In the genomic region with DNA sequence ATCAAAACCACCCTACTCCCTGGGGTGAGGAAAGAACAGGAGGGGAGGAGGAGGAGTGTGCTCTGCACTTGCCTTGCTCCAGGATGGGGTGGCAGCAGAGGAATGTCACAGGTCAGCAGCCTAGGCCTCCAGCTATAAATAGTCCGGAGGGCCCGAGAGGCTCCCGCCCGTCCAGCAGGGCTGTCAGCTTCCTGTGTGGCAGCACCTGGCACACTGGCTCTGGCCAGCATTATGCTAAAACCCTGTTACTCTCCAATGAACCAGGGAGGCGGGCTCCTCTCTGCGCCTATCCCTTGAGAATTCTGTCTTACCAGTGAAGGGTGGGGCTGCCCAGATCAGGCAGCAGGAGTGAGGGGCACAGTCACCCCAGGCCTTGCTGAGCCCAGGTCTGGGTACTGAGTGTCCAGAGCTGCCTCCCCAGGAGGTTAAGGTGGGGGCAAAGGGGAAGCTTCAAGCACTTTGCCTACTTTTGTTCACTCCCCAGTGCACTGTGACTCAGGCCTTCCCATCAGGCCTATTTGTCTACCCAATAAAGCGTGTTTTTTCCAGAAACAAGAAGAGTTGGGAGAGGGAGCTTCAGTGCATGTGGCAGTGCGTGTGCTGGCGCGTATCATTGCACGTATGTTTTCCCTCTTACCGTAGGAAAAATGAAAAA, we compare ENCODE assay signal across 8 cellular contexts. TPM values are rescaled to one million over a fixed set of nuclear protein-coding genes. Genes with fewer than 3 reads are reported as not detected.
A peak's percentile ranks its signal among the peaks of the same experiment; 100 is the strongest.
DNase-seq lines count a peak whose midpoint lies in the region; ATAC-seq and TF ChIP-seq lines count a peak whose summit lies in the region.

No MANE protein-coding gene starts in this region.

- TF ChIP-seq CTCF in 22Rv1 (IDR thresholded peaks at IDR 0.05), result no peak

- DNase-seq in GM03348 (ENCODE audit: low spot score) (peak; percentile 45), NCI-H460 (ENCODE audit: extremely low read depth, low read depth) (peak; percentile 55), caudate nucleus (lab: John Stamatoyannopoulos, UW) (peak in 12 of 61 donors; percentile 19 to 81 (median 40)), left colon (peak; percentile 72 to 86)

- H3K27ac ChIP-seq in 22Rv1, result peak overlapping the region; percentile 49
- peak overlapping the region; percentile 75 for H3K27ac ChIP-seq in caudate nucleus (ENCODE audit: low read depth, low read length)
- peak overlapping the region; percentile 85 for H3K27ac ChIP-seq in stomach smooth muscle (ENCODE audit: low read length)

- H3K9ac ChIP-seq in stomach smooth muscle (ENCODE audit: low read length in 2 of 2), result peak overlapping the region; percentile 47 to 49

- peak overlapping the region; percentile 60 to 69 for H3K4me3 ChIP-seq in stomach smooth muscle (ENCODE audit: low read length in 2 of 2)

- no peaks in the 10 kb centered on the region for H3K9me3 ChIP-seq in stomach smooth muscle (ENCODE audit: control insufficient read depth in 2 of 2, low read length in 2 of 2)

- no peaks in the 10 kb centered on the region for H3K27me3 ChIP-seq in stomach smooth muscle (ENCODE audit: control insufficient read depth in 1 of 2, insufficient read depth in 2 of 2, low read length in 2 of 2)

- peaks cover 0 to 5% of the 10 kb centered on the region in 2 donors for H3K36me3 ChIP-seq in stomach smooth muscle (ENCODE audit: control insufficient read depth in 2 of 2, insufficient read depth in 2 of 2, low read length in 2 of 2)

- intact Hi-C loops in left colon (cut with DNase I, micrococcal nuclease), result no loop called here

- peak; percentile 48 for ATAC-seq in left colon
- ATAC-seq in GM19351 (IDR thresholded peaks at IDR 0.05; ENCODE audit: unreplicated experiment), result no peak
- no peak for ATAC-seq in HG02973 (IDR thresholded peaks at IDR 0.05; ENCODE audit: unreplicated experiment)

- H3K4me1 ChIP-seq in stomach smooth muscle (ENCODE audit: control insufficient read depth, insufficient read depth, low read length), result peaks cover 44% of the 10 kb centered on the region

RNA-seq across cellular contexts. Expression of a gene that starts 1.1 kb away (rescaled TPM):
- total RNA-seq in NCI-H460 (2014; rRNA removed; shearing (Covaris generic)), result 40.8 and 53.7 TPM in 2 replicates
- 15.5 and 42.4 TPM in 2 replicates for polyA plus RNA-seq in NCI-H460 (2014; cell fraction: nucleus; rRNA removed)
- total RNA-seq in left colon, result 10 to 100 TPM; 90.1 to 91.3 TPM

RNA-seq across cellular contexts. Expression of a gene that starts 7.1 kb away (rescaled TPM):
- total RNA-seq in NCI-H460 (2014; rRNA removed; shearing (Covaris generic)), result 0.07 TPM in 1 of 2 replicates, not detected in the other
- polyA plus RNA-seq in NCI-H460 (2014; cell fraction: nucleus; rRNA removed), result 0.25 and 0.33 TPM in 2 replicates
- total RNA-seq in left colon, result 1 to 10 TPM; 1.8 to 4.3 TPM

RNA-seq across cellular contexts. Expression of a gene that starts 25.7 kb away (rescaled TPM):
- total RNA-seq in NCI-H460 (2014; rRNA removed; shearing (Covaris generic)), result 70.4 and 77.0 TPM in 2 replicates
- polyA plus RNA-seq in NCI-H460 (2014; cell fraction: nucleus; rRNA removed), result 43.3 and 70.5 TPM in 2 replicates
- 10 to 100 TPM; 35.5 to 41.8 TPM for total RNA-seq in left colon

RNA-seq across cellular contexts. Expression of a gene that starts 53.5 kb away (rescaled TPM):
- 4.7 and 6.0 TPM in 2 replicates for total RNA-seq in NCI-H460 (2014; rRNA removed; shearing (Covaris generic))
- 9.4 and 11.1 TPM in 2 replicates for polyA plus RNA-seq in NCI-H460 (2014; cell fraction: nucleus; rRNA removed)
- total RNA-seq in left colon, result 1 to 10 TPM in 1 of 2 donors, under 1 TPM in 1; 0.55 to 1.9 TPM

RNA-seq across cellular contexts. Expression of a gene that starts 56.3 kb away (rescaled TPM):
- total RNA-seq in NCI-H460 (2014; rRNA removed; shearing (Covaris generic)), result 29.8 and 35.7 TPM in 2 replicates
- polyA plus RNA-seq in NCI-H460 (2014; cell fraction: nucleus; rRNA removed), result 38.6 and 44.3 TPM in 2 replicates
- 10 to 100 TPM; 19.7 to 24.8 TPM for total RNA-seq in left colon
